Comparison of ENCODE assay signal across 23 cellular contexts in genomic region chr1:107152332-107152731, GRCh38. TPM values are rescaled to one million over a fixed set of nuclear protein-coding genes. Genes with fewer than 3 reads are reported as not detected.
A peak's percentile ranks its signal among the peaks of the same experiment; 100 is the strongest.
DNase-seq lines count a peak whose midpoint lies in the region; TF ChIP-seq lines count a peak whose summit lies in the region.
"Had no signal": no experiment of that assay in that cellular context is flagged by ENCODE, and none has a peak within 500 bp of the region (broad histone marks: within the 10 kb centered on the region; RNA-seq: fewer than 3 reads in every experiment).

No MANE protein-coding gene starts in this region.

- H3K9me3 ChIP-seq in SK-N-MC (ENCODE audit: low read depth, low read length) (no peaks in the 10 kb centered on the region), testis (no peaks in the 10 kb centered on the region)
- H3K9me3 ChIP-seq: HAP-1, MG63, SJCRH30 had no signal

- peaks cover 3% of the 10 kb centered on the region for H3K36me3 Mint-ChIP-seq in nephron (ENCODE audit: low read depth)

- H3K4me3 Mint-ChIP-seq in nephron: peak overlapping the region in 2 of 3 experiments; percentile 7 to 41
- H3K4me3 Mint-ChIP-seq: HFFc6 had no signal

- peak overlapping the region; percentile 34 for H3K9ac ChIP-seq in SK-N-MC (ENCODE audit: insufficient read length)

- TF ChIP-seq CTCF in nephron (IDR thresholded peaks at IDR 0.05; ENCODE audit: unreplicated experiment in 3 of 3) (no peak), testis (IDR thresholded peaks at IDR 0.05) (no peak)

- DNase-seq in NCI-H510A treated with DMSO at 0.1 percent for 48 hours (lab: John Stamatoyannopoulos, UW) (peak; percentile 25), NCI-H510A (lab: John Stamatoyannopoulos, UW) (no peak), NCI-H146 (lab: John Stamatoyannopoulos, UW) (peak; percentile 74), SK-N-MC (ENCODE audit: low read depth, low spot score) (no peak), iPS-NIHi11 (ENCODE audit: low spot score) (no peak), testis (no peak)
- DNase-seq: 8988T, DMS153, DND-41, GOT3, HFFc6, IMR-90, KG1, MG63, NCI-H187, NCI-H2081 treated with DMSO at 0.1 percent for 48 hours, NCI-H2171, NCI-H226, SJCRH30 had no signal

- intact Hi-C loops in testis (cut with DNase I; ENCODE audit: low total_unique reads): no loop called here

- peak overlapping the region; percentile 85 for H3K27ac ChIP-seq in SK-N-MC
- H3K27ac ChIP-seq in testis: no peak overlapping the region
- H3K27ac ChIP-seq: PC-9, SJCRH30 had no signal

- no peak overlapping the region for H3K27ac Mint-ChIP-seq in nephron
- H3K27ac Mint-ChIP-seq: HFFc6 had no signal

- H3K4me3 ChIP-seq in SK-N-MC (peak overlapping the region; percentile 69), testis (no peak overlapping the region)
- H3K4me3 ChIP-seq: HAP-1, MG63, PC-9, SJCRH30 had no signal

- peaks cover 17% of the 10 kb centered on the region for H3K4me1 Mint-ChIP-seq in nephron

- no peaks in the 10 kb centered on the region for H3K9me3 Mint-ChIP-seq in nephron
- H3K9me3 Mint-ChIP-seq: HFFc6 had no signal

- H3K4me1 ChIP-seq in testis: no peaks in the 10 kb centered on the region
- H3K4me1 ChIP-seq: HAP-1, SJCRH30 had no signal

- H3K36me3 ChIP-seq in SK-N-MC (ENCODE audit: insufficient read depth, low read length) (peaks cover 47% of the 10 kb centered on the region), testis (ENCODE audit: low read depth, missing control alignments) (no peaks in the 10 kb centered on the region)
- H3K36me3 ChIP-seq: HAP-1, MG63, SJCRH30 had no signal

- H3K27me3 Mint-ChIP-seq in nephron (ENCODE audit: low read depth): peaks cover 4% of the 10 kb centered on the region

- no peaks in the 10 kb centered on the region for H3K27me3 ChIP-seq in testis
- H3K27me3 ChIP-seq: MG63, SJCRH30 had no signal

- no peak for TF ChIP-seq POLR2A in testis (IDR thresholded peaks at IDR 0.05)

- WGBS in testis, 2 donors: 51 to 59% methylated on average over 3 of the region's 3 CpGs

RNA-seq across cellular contexts. Expression of gene NTNG1, which starts 11.5 kb away (rescaled TPM):
- total RNA-seq in testis: 1 to 10 TPM; 1.8 to 2.2 TPM
- 2.3 TPM for polyA plus RNA-seq in testis (ENCODE audit: insufficient read depth, low read depth, low replicate concordance)
- total RNA-seq: PC-9, RPMI7951, SJCRH30 had no signal

Comparison
In these comparisons a context has a peak if more than half of its experiments do, and no peak if none do; other contexts are left out.
1. DNase-seq: peak in NCI-H510A treated with DMSO at 0.1 percent for 48 hours (single experiment) and NCI-H146 (single experiment); none in NCI-H510A (single experiment), SK-N-MC (single experiment), iPS-NIHi11 (single experiment) and testis (single experiment).